In genomic region chr17:48023408-48024148, GRCh38 we compare ENCODE assay signal across 8 cellular contexts. TPM values are rescaled to one million over a fixed set of nuclear protein-coding genes. Genes with fewer than 3 reads are reported as not detected.
DNase-seq lines count a peak whose midpoint lies in the region; ATAC-seq, FAIRE-seq and TF ChIP-seq lines count a peak whose summit lies in the region.

No MANE protein-coding gene starts in this region.

- ATAC-seq in GM18505 (IDR thresholded peaks at IDR 0.05; ENCODE audit: unreplicated experiment) (no peak), GM18870 (IDR thresholded peaks at IDR 0.05; ENCODE audit: unreplicated experiment) (no peak)

- H3K4me1 ChIP-seq in iPS-18a (ENCODE audit: control insufficient read depth, low read depth, low read length), result peaks cover 13% of the 10 kb centered on the region

- DNase-seq in GM03348 (ENCODE audit: low spot score) (peak; percentile 83), NCI-H146 treated with DMSO at 0.1 percent for 48 hours (lab: John Stamatoyannopoulos, UW; ENCODE audit: unreplicated experiment) (peak; percentile 74), T-helper 22 cell (ENCODE audit: low read depth) (peak; percentile 36), bronchial epithelial cell (ENCODE audit: low read depth) (peak; percentile 67), retina (peak; percentile 88)

- H3K36me3 ChIP-seq in bronchial epithelial cell (ENCODE audit: control insufficient read depth, insufficient read depth, low read length) (no peaks in the 10 kb centered on the region), iPS-18a (ENCODE audit: control insufficient read depth, low read depth, low read length) (no peaks in the 10 kb centered on the region)

- TF ChIP-seq CTCF in bronchial epithelial cell (IDR thresholded peaks at IDR 0.05; ENCODE audit: insufficient read depth, low read length, severe bottlenecking), result peak; percentile 64

- H3K27me3 ChIP-seq in bronchial epithelial cell (ENCODE audit: control insufficient read depth, insufficient read depth, low read length), result no peaks in the 10 kb centered on the region
- H3K27me3 ChIP-seq in iPS-18a (ENCODE audit: control insufficient read depth, insufficient read depth, low read length), result peaks cover 24% of the 10 kb centered on the region

- H3K27ac ChIP-seq in iPS-18a (ENCODE audit: low read length), result no peak overlapping the region

- FAIRE-seq in bronchial epithelial cell (lab: Jason Lieb, UNC), result no peak

- TF ChIP-seq POLR2A in GM18505 (IDR thresholded peaks at IDR 0.05; ENCODE audit: borderline replicate concordance, extremely low read depth, insufficient read depth, insufficient read length), result no peak

- H3K9ac ChIP-seq in iPS-18a (ENCODE audit: low read length), result no peak overlapping the region

- no peaks in the 10 kb centered on the region for H3K9me3 ChIP-seq in iPS-18a (ENCODE audit: control insufficient read depth, low read depth, low read length)

- H3K4me3 ChIP-seq in bronchial epithelial cell (ENCODE audit: low read depth, low read length), result peak overlapping the region; percentile 41
- peak overlapping the region; percentile 55 for H3K4me3 ChIP-seq in iPS-18a (ENCODE audit: low read length)

RNA-seq across cellular contexts. Expression of gene COPZ2, which starts 14.0 kb away (rescaled TPM):
- total RNA-seq in bronchial epithelial cell, result 8.2 and 21.4 TPM in 2 replicates

RNA-seq across cellular contexts. Expression of gene NFE2L1, which starts 24.6 kb away (rescaled TPM):
- 84.2 and 176 TPM in 2 replicates for total RNA-seq in bronchial epithelial cell

RNA-seq across cellular contexts. Expression of gene CDK5RAP3, which starts 52.7 kb away (rescaled TPM):
- total RNA-seq in bronchial epithelial cell, result 77.1 and 89.8 TPM in 2 replicates

Comparison
In these comparisons a context has a peak if more than half of its experiments do, and no peak if none do; other contexts are left out.
1. DNase-seq: peak in every context shown above with its lines; median percentile 88 in retina; 83 in GM03348; 74 in NCI-H146 treated with DMSO at 0.1 percent for 48 hours; 67 in bronchial epithelial cell; 36 in T-helper 22 cell.